2 cellular contexts compared by ENCODE assay signal in genomic region chr11:28526406-28526751, GRCh38.
TF ChIP-seq lines count a peak whose summit lies in the region.

No MANE protein-coding gene starts in this region.

TF ChIP-seq in GM23338, 12 proteins besides CTCF, POLR2A, EP300 and RAD21 (continued from another document):
- no peak for TF ChIP-seq ZNF462 (CRISPR knock-in tag; IDR thresholded peaks at IDR 0.05)
- TF ChIP-seq JUNB (IDR thresholded peaks at IDR 0.05; ENCODE audit: unreplicated experiment), result no peak

TF ChIP-seq in GM12878, 131 proteins besides CTCF, POLR2A, EP300 and RAD21 (continued from another document):
- peak; percentile 93; the same call in 1 of the 2 replicates for TF ChIP-seq CBX5 (IDR thresholded peaks at IDR 0.05; ENCODE audit: low read depth)
- TF ChIP-seq MTA3 (IDR thresholded peaks at IDR 0.05; ENCODE audit: borderline replicate concordance, low read length), result no peak
TF ChIP-seq in GM12878: peak in this region for 1.
